8 cellular contexts compared by ENCODE assay signal in the genomic region with DNA sequence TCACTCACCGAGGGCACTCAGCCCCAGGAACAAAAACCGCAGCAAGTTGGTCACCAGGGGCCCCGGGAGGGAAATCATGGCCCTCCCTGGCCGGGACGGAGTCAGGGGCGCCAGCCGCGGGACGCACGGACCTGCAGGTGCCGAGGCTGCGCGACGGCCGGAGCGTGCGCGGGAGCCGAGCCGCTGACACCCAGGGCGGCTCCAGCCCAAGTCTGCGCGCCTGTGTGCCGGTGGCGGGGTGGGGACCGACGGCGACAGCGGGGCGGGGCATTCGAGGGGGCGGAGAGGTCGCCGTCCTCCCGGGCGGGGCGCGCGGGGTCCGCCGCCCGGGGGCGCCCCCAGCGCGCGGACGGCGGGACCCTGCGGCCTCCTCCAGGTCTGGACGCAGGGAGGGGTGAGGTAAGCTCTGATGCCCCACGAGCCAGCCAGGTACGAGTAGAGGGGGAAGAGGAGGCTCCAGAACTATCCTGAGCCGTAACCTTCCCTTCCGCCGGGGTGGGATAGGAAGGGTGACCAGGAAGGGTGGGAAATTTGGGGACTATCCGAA. TPM values are rescaled to one million over a fixed set of nuclear protein-coding genes. Genes with fewer than 3 reads are reported as not detected.
A peak's percentile ranks its signal among the peaks of the same experiment; 100 is the strongest.
DNase-seq lines count a peak whose midpoint lies in the region; ATAC-seq, FAIRE-seq and TF ChIP-seq lines count a peak whose summit lies in the region.

ESAM (minus strand) TSS at position 214 of the 547 bp plus-strand sequence; CDS start at position 78, 136 bp downstream.

- DNase-seq in AG04449 (ENCODE audit: low read depth, low spot score) (no peak), T-helper 9 cell (peak; percentile 61), bronchial epithelial cell (ENCODE audit: low read depth) (no peak), left lung (peak; percentile 74 to 93), KBM-7 (no peak)
- DNase-seq in stimulated activated CD4-positive, alpha-beta T cell treated with anti-CD3 and anti-CD28 coated beads, TNF-alpha, amount 100 ng/mL, for 4 hours (ENCODE audit: low read depth in 3 of 3) = peak in 2 of 3 experiments; percentile 35 to 48

- peak within 1 kb of the TSS; percentile 86 to 89 for H3K27ac ChIP-seq in left lung

- H3K9me3 ChIP-seq in left lung = no peaks in the 10 kb centered on the region

- intact Hi-C loops in left lung (cut with DNase I) = loop anchor here in 1 of 2 donors (5.0 kb wide), 1 partner anchor 90 kb away; the partner anchor contains the start of genes SIAE and SPA17

- CTCF ChIA-PET in AG04449 (lab: Yijun Ruan, JAX) = interaction anchor here (0.7 to 20.9 kb wide), 25 partner anchors 9 to 360 kb away, joined by 3 to 331 read pairs (median 15); partner anchors contain the start of genes MSANTD2, SIAE, SPA17 and VSIG2

- POLR2A ChIA-PET in AG04449 (lab: Yijun Ruan, JAX) = no interaction called here

- no peak for FAIRE-seq in bronchial epithelial cell (lab: Jason Lieb, UNC)

- peak; percentile 45 for ATAC-seq in GM19043 (IDR thresholded peaks at IDR 0.05; ENCODE audit: low read depth, unreplicated experiment)
- peak; percentile 50 for ATAC-seq in HG03342 (IDR thresholded peaks at IDR 0.05; ENCODE audit: unreplicated experiment)
- peak; percentile 60 for ATAC-seq in left lung

- TF ChIP-seq CTCF in AG04449 (IDR thresholded peaks at IDR 0.05; ENCODE audit: insufficient read depth, low read length, missing control alignments) (no peak), bronchial epithelial cell (IDR thresholded peaks at IDR 0.05; ENCODE audit: insufficient read depth, low read length, severe bottlenecking) (no peak), left lung (IDR thresholded peaks at IDR 0.05) (no peak)

- H3K27me3 ChIP-seq in bronchial epithelial cell (ENCODE audit: control insufficient read depth, insufficient read depth, low read length) (peaks cover 16% of the 10 kb centered on the region), left lung (peaks cover 33 to 60% of the 10 kb centered on the region in 2 donors)

- H3K4me1 ChIP-seq in left lung = peaks cover 9 to 57% of the 10 kb centered on the region in 2 donors

- H3K36me3 ChIP-seq in bronchial epithelial cell (ENCODE audit: control insufficient read depth, insufficient read depth, low read length) = no peaks in the 10 kb centered on the region
- peaks cover 0 to 5% of the 10 kb centered on the region in 2 donors for H3K36me3 ChIP-seq in left lung

- in situ Hi-C loops in KBM-7 (cut with MboI; ENCODE audit: low pct_unique_long_range_greater_than_20kb, low sequenced_read_pairs) = no loop called here

- H3K4me3 ChIP-seq in AG04449 (ENCODE audit: low read depth, low read length) (peak within 1 kb of the TSS; percentile 49), bronchial epithelial cell (ENCODE audit: low read depth, low read length) (peak within 1 kb of the TSS; percentile 39), left lung (peak within 1 kb of the TSS; percentile 64 to 66)

RNA-seq across cellular contexts. Expression of gene ESAM, which starts in this region (rescaled TPM):
- total RNA-seq in bronchial epithelial cell (not detected in 2 replicates), left lung (100 to 1,000 TPM; 116 to 119 TPM)

Comparison
In these comparisons a context has a peak if more than half of its experiments do, and no peak if none do; other contexts are left out.
1. RNA of gene ESAM (total RNA-seq): 116 to 119 TPM in left lung; not detected in bronchial epithelial cell; every median in the first group is over 100 times any median in the second.
2. DNase-seq: peak in T-helper 9 cell (single experiment), left lung (2 of 2) and stimulated activated CD4-positive, alpha-beta T cell treated with anti-CD3 and anti-CD28 coated beads, TNF-alpha, amount 100 ng/mL, for 4 hours (2 of 3); none in AG04449 (single experiment), bronchial epithelial cell (single experiment) and KBM-7 (single experiment).
3. Peak in every context shown above with its lines, with median percentiles within 50 percentile points of each other: H3K4me3 ChIP-seq and ATAC-seq.